In genomic region chr3:169146112-169146665, GRCh38 we compare ENCODE assay signal across 8 cellular contexts.
A peak's percentile ranks its signal among the peaks of the same experiment; 100 is the strongest.
DNase-seq lines count a peak whose midpoint lies in the region; ATAC-seq and FAIRE-seq lines count a peak whose summit lies in the region.

No MANE protein-coding gene starts in this region.

- no peak overlapping the region for H3K9ac ChIP-seq in endocrine pancreas (ENCODE audit: control insufficient read depth, insufficient read depth, low read length)

- in situ Hi-C loops in SK-MEL-5 (cut with HindIII; ENCODE audit: low pct_unique_long_range_greater_than_20kb, low sequenced_read_pairs) = no loop called here

- H3K36me3 ChIP-seq in endocrine pancreas (ENCODE audit: control insufficient read depth, insufficient read depth, low read length) (no peaks in the 10 kb centered on the region), mesodermal cell (ENCODE audit: control insufficient read depth, insufficient read depth, low read length) (no peaks in the 10 kb centered on the region)

- peaks cover 10% of the 10 kb centered on the region for H3K27me3 ChIP-seq in endocrine pancreas (ENCODE audit: control insufficient read depth, insufficient read depth, low read length)

- no peak for FAIRE-seq in urothelium cell line (lab: Jason Lieb, UNC)

- 0 to 1% methylated on average over 14 to 30 of the region's 40 CpGs for WGBS in mesodermal cell (ENCODE audit: insufficient coverage in 2 of 2), 2 experiments

- peak; percentile 9 for DNase-seq in stimulated activated CD4-positive, alpha-beta T cell treated with anti-CD3 and anti-CD28 coated beads, Interleukin-15, amount 100 ng/mL, for 24 hours
- no peak for DNase-seq in stimulated activated CD4-positive, alpha-beta T cell treated with anti-CD3 and anti-CD28 coated beads, Interleukin-2, amount 100 ng/mL, for 24 hours
- peak; percentile 11 for DNase-seq in SK-MEL-5 (ENCODE audit: low read depth, low spot score)
- DNase-seq in urothelium cell line (ENCODE audit: low spot score) = peak; percentile 42
- no peak for DNase-seq in midbrain (lab: John Stamatoyannopoulos, UW)

- H3K4me1 ChIP-seq in endocrine pancreas (ENCODE audit: control insufficient read depth, insufficient read depth, low read length) (no peaks in the 10 kb centered on the region), mesodermal cell (ENCODE audit: control insufficient read depth, insufficient read depth, low read length, poor library complexity, severe bottlenecking) (peaks cover 16% of the 10 kb centered on the region)

- H3K27ac ChIP-seq in mesodermal cell (ENCODE audit: low read depth, low read length, severe bottlenecking) = peak overlapping the region; percentile 55

- H3K4me3 ChIP-seq in endocrine pancreas (ENCODE audit: control insufficient read depth, insufficient read depth, low read length) (peak overlapping the region; percentile 36), mesodermal cell (ENCODE audit: extremely low read depth, insufficient read depth, low read length, poor library complexity, severe bottlenecking) (peak overlapping the region; percentile 56)

- H3K9me3 ChIP-seq in endocrine pancreas (ENCODE audit: control insufficient read depth, low read length) (no peaks in the 10 kb centered on the region), mesodermal cell (ENCODE audit: control insufficient read depth, low read length) (no peaks in the 10 kb centered on the region)

- ATAC-seq in HG03460 (IDR thresholded peaks at IDR 0.05; ENCODE audit: unreplicated experiment) = no peak

Comparison
In these comparisons a context has a peak if more than half of its experiments do, and no peak if none do; other contexts are left out.
1. DNase-seq: peak in stimulated activated CD4-positive, alpha-beta T cell treated with anti-CD3 and anti-CD28 coated beads, Interleukin-15, amount 100 ng/mL, for 24 hours (single experiment), SK-MEL-5 (single experiment) and urothelium cell line (single experiment); none in stimulated activated CD4-positive, alpha-beta T cell treated with anti-CD3 and anti-CD28 coated beads, Interleukin-2, amount 100 ng/mL, for 24 hours (0 of 2) and midbrain (single experiment).